Comparison of ENCODE assay signal across 22 cellular contexts in the genomic region with DNA sequence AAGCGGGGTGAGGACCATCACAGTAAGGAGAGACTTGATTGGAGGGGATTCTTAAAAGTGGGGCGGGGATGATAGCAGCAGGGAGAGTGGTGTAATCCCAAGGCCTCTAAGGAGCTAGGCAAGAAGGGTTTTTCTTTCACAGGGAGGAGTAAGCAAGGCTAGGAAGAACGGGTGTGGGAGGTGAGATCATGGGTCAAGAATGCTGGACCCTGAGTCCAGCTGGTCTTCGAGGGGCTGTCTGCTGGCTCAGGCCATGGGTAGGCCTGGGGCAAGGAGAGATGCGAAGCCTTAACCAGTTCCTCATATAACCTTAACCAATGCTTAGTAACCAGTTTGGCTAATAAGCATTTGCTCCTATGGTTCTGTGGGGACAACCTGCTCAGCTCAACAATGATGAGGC.
DNase-seq lines count a peak whose midpoint lies in the region; ATAC-seq and TF ChIP-seq lines count a peak whose summit lies in the region.
"Had no signal": no experiment of that assay in that cellular context is flagged by ENCODE, and none has a peak within 500 bp of the region (broad histone marks: within the 10 kb centered on the region; RNA-seq: fewer than 3 reads in every experiment).

No MANE protein-coding gene starts in this region.

- no peak for TF ChIP-seq CTCF in CD8-positive, alpha-beta T cell (IDR thresholded peaks at IDR 0.05)
- TF ChIP-seq CTCF in neural crest cell (conservative IDR thresholded peaks at IDR 0.05) (no peak), MCF 10A (IDR thresholded peaks at IDR 0.05; ENCODE audit: unreplicated experiment) (no peak)

- no TSS peak for BruUV-seq in MCF 10A (replicated peaks; lab: Mats Ljungman, UMichigan)

- ATAC-seq in CD8-positive, alpha-beta T cell, result no peak
- no peak for ATAC-seq in HG03139 (IDR thresholded peaks at IDR 0.05; ENCODE audit: unreplicated experiment)
- ATAC-seq: A549, GM12878 had no signal

- CTCF ChIA-PET in CD8-positive, alpha-beta T cell (lab: Charles Lee), result no interaction called here
- CTCF ChIA-PET in MCF 10A (lab: Yijun Ruan, JAX), result no interaction called here

- H3K9me3 Mint-ChIP-seq in CD8-positive, alpha-beta T cell, result no peaks in the 10 kb centered on the region
- H3K9me3 Mint-ChIP-seq in neural crest cell (peaks cover 2% of the 10 kb centered on the region), MCF 10A (ENCODE audit: unreplicated experiment) (no peaks in the 10 kb centered on the region)
- H3K9me3 Mint-ChIP-seq: CD4-positive, alpha-beta T cell; CD8-positive, alpha-beta memory T cell had no signal

- no peak overlapping the region for H3K27ac ChIP-seq in CD8-positive, alpha-beta T cell (ENCODE audit: low read depth, low read length)
- H3K27ac ChIP-seq: 22Rv1; A549; BLaER1 treated with 17β-estradiol and CSF1 and Interleukin-3, amounts not matched to agents 10 nM and 100 nM; C4-2B had no signal

- H3K27me3 ChIP-seq in CD8-positive, alpha-beta T cell (ENCODE audit: insufficient read depth, low read length), result no peaks in the 10 kb centered on the region
- H3K27me3 ChIP-seq: BLaER1 treated with 17β-estradiol and CSF1 and Interleukin-3, amounts not matched to agents 10 nM and 100 nM had no signal

- no peaks in the 10 kb centered on the region for H3K36me3 Mint-ChIP-seq in CD8-positive, alpha-beta T cell
- no peaks in the 10 kb centered on the region for H3K36me3 Mint-ChIP-seq in neural crest cell (ENCODE audit: low read depth)
- no peaks in the 10 kb centered on the region for H3K36me3 Mint-ChIP-seq in MCF 10A (ENCODE audit: insufficient read depth, unreplicated experiment)

- intact Hi-C loops in CD8-positive, alpha-beta T cell (cut with DNase I, micrococcal nuclease), result no loop called here
- intact Hi-C loops in posterior vena cava (cut with DNase I), result no loop called here
- intact Hi-C loops in MCF 10A (cut with micrococcal nuclease), result no loop called here

- H3K4me1 ChIP-seq in CD8-positive, alpha-beta T cell (ENCODE audit: insufficient read depth, low read length), result peaks cover 37% of the 10 kb centered on the region
- H3K4me1 ChIP-seq: A549 had no signal

- H3K9me3 ChIP-seq in CD8-positive, alpha-beta T cell (ENCODE audit: low read length), result no peaks in the 10 kb centered on the region
- H3K9me3 ChIP-seq: A549 had no signal

- H3K4me3 ChIP-seq in CD8-positive, alpha-beta T cell (ENCODE audit: low read depth, low read length), result no peak overlapping the region
- H3K4me3 ChIP-seq: A549; BLaER1 treated with 17β-estradiol and CSF1 and Interleukin-3, amounts not matched to agents 10 nM and 100 nM; GM12878 had no signal

- DNase-seq in CD8-positive, alpha-beta T cell, result no peak
- DNase-seq in islet precursor cell (peak; percentile 84), neural crest cell (ENCODE audit: low read depth, low spot score) (no peak), posterior vena cava (ENCODE audit: low spot score) (peak; percentile 16), NCI-H2107 treated with DMSO at 0.1 percent for 48 hours (lab: John Stamatoyannopoulos, UW; ENCODE audit: unreplicated experiment) (no peak), MCF 10A (ENCODE audit: unreplicated experiment) (no peak)
- DNase-seq: AML-193; CD4-positive, alpha-beta T cell; CD8-positive, alpha-beta memory T cell; COR-L47; DMS 273 treated with DMSO at 0.1 percent for 48 hours; DMS53; DMS79; DND-41; EL had no signal

- peak overlapping the region; percentile 4 for H3K27ac Mint-ChIP-seq in CD8-positive, alpha-beta T cell
- H3K27ac Mint-ChIP-seq in neural crest cell (ENCODE audit: unreplicated experiment) (peak overlapping the region; percentile 37), MCF 10A (ENCODE audit: low read depth, unreplicated experiment) (no peak overlapping the region)
- H3K27ac Mint-ChIP-seq: B cell; CD4-positive, alpha-beta T cell had no signal

- no peak overlapping the region for H3K4me3 Mint-ChIP-seq in CD8-positive, alpha-beta T cell
- no peak overlapping the region for H3K4me3 Mint-ChIP-seq in neural crest cell
- H3K4me3 Mint-ChIP-seq in MCF 10A (ENCODE audit: unreplicated experiment), result no peak overlapping the region
- H3K4me3 Mint-ChIP-seq: B cell; CD4-positive, alpha-beta T cell had no signal

- peaks cover 45% of the 10 kb centered on the region for H3K4me1 Mint-ChIP-seq in CD8-positive, alpha-beta T cell (ENCODE audit: low read depth)
- H3K4me1 Mint-ChIP-seq in neural crest cell (peaks cover 26% of the 10 kb centered on the region), MCF 10A (ENCODE audit: insufficient read depth, unreplicated experiment) (peaks cover 6% of the 10 kb centered on the region)
- H3K4me1 Mint-ChIP-seq: B cell had no signal

- no peaks in the 10 kb centered on the region for H3K36me3 ChIP-seq in CD8-positive, alpha-beta T cell (ENCODE audit: insufficient read depth, low read length)
- H3K36me3 ChIP-seq: BLaER1 treated with 17β-estradiol and CSF1 and Interleukin-3, amounts not matched to agents 10 nM and 100 nM had no signal

- POLR2A ChIA-PET in CD8-positive, alpha-beta T cell (lab: Charles Lee), result no interaction called here
- POLR2A ChIA-PET in MCF 10A (lab: Yijun Ruan, JAX), result interaction anchor here (0.6 kb wide), 1 partner anchor 1572 kb away, joined by 3 read pairs; no protein-coding TSS in a partner anchor

- H3K27me3 Mint-ChIP-seq in CD8-positive, alpha-beta T cell (ENCODE audit: low read depth), result no peaks in the 10 kb centered on the region
- no peaks in the 10 kb centered on the region for H3K27me3 Mint-ChIP-seq in neural crest cell (ENCODE audit: low read depth)
- no peaks in the 10 kb centered on the region for H3K27me3 Mint-ChIP-seq in MCF 10A (ENCODE audit: insufficient read depth, unreplicated experiment)
- H3K27me3 Mint-ChIP-seq: CD4-positive, alpha-beta T cell had no signal

Comparison
In these comparisons a context has a peak if more than half of its experiments do, and no peak if none do; other contexts are left out.
1. DNase-seq: peak in islet precursor cell (single experiment) and posterior vena cava (single experiment); none in CD8-positive, alpha-beta T cell (0 of 7), neural crest cell (single experiment), NCI-H2107 treated with DMSO at 0.1 percent for 48 hours (single experiment) and MCF 10A (single experiment).